In genomic region chrX:29090811-29091210, GRCh38 we compare ENCODE assay signal across 12 cellular contexts.
DNase-seq lines count a peak whose midpoint lies in the region; ATAC-seq and TF ChIP-seq lines count a peak whose summit lies in the region.
"Had no signal": no experiment of that assay in that cellular context is flagged by ENCODE, and none has a peak within 500 bp of the region (broad histone marks: within the 10 kb centered on the region; RNA-seq: fewer than 3 reads in every experiment).

No MANE protein-coding gene starts in this region.

- H3K36me3 ChIP-seq in SK-N-SH (replicated peaks in 1 of 2; ENCODE audit: control insufficient read depth in 1 of 2, insufficient read depth in 2 of 2, low read length in 1 of 2), result no peaks in the 10 kb centered on the region
- H3K36me3 ChIP-seq: BLaER1, upper lobe of left lung had no signal

- TF ChIP-seq RAD21 in SK-N-SH (IDR thresholded peaks at IDR 0.05; ENCODE audit: low read length), result peak; percentile 53

- peak; percentile 49 for TF ChIP-seq CTCF in SK-N-SH (IDR thresholded peaks at IDR 0.05)

- ATAC-seq in Right ventricle myocardium superior (ENCODE audit: poor library complexity) (peak; percentile 59), GM18909 (IDR thresholded peaks at IDR 0.05; ENCODE audit: poor library complexity, unreplicated experiment) (no peak)

- H3F3A ChIP-seq in SK-N-SH (replicated peaks; ENCODE audit: insufficient read depth), result no peaks in the 10 kb centered on the region

- intact Hi-C loops in Right ventricle myocardium superior (cut with DNase I) (loop anchor here (10.0 kb wide), 1 partner anchor 506 kb away; the partner anchor contains the start of gene IL1RAPL1), cardiac septum (cut with DNase I) (no loop called here)

- no peak overlapping the region for H3K9ac ChIP-seq in SK-N-SH
- H3K9ac ChIP-seq: BLaER1 had no signal

- H3K79me2 ChIP-seq in SK-N-SH (ENCODE audit: insufficient read depth), result no peaks in the 10 kb centered on the region

- no peak for DNase-seq in Right ventricle myocardium superior
- DNase-seq in cardiac septum (ENCODE audit: low spot score), result no peak
- DNase-seq in SK-N-SH, result no peak
- DNase-seq in glomerular endothelial cell (ENCODE audit: extremely low read depth, low read depth, low spot score), result peak; percentile 10
- DNase-seq in superior temporal gyrus (ENCODE audit: extremely low spot score), result peak; percentile 73
- no peak for DNase-seq in GM19240 (ENCODE audit: insufficient read length, low spot score)
- DNase-seq in D341Med (ENCODE audit: low spot score), result no peak
- DNase-seq: Karpas-422, upper lobe of left lung had no signal

- no peaks in the 10 kb centered on the region for H3K27me3 ChIP-seq in SK-N-SH (ENCODE audit: insufficient read depth)
- H3K27me3 ChIP-seq: BLaER1, upper lobe of left lung had no signal

- no peak overlapping the region; a peak in 1 of 4 replicates for H3K4me3 ChIP-seq in SK-N-SH (ENCODE audit: low read depth in 2 of 2, low read length in 1 of 2)
- H3K4me3 ChIP-seq: BLaER1, lung, upper lobe of left lung had no signal

- CTCF ChIA-PET in SK-N-SH (lab: Yijun Ruan, JAX), result no interaction called here

- no peaks in the 10 kb centered on the region for H3K9me2 ChIP-seq in SK-N-SH

- no peak overlapping the region for H2AFZ ChIP-seq in SK-N-SH (ENCODE audit: low read depth)

- POLR2A ChIA-PET in SK-N-SH (lab: Yijun Ruan, JAX), result no interaction called here

- H4K20me1 ChIP-seq in SK-N-SH (ENCODE audit: insufficient read depth), result no peaks in the 10 kb centered on the region
- H4K20me1 ChIP-seq: BLaER1 had no signal

- no peaks in the 10 kb centered on the region for H3K4me1 ChIP-seq in SK-N-SH (ENCODE audit: control insufficient read depth in 1 of 2, insufficient read depth in 2 of 2, low read depth in 1 of 2, low read length in 1 of 2)
- H3K4me1 ChIP-seq: BLaER1, upper lobe of left lung had no signal

- H3K9me3 ChIP-seq in SK-N-SH, result no peaks in the 10 kb centered on the region
- H3K9me3 ChIP-seq: BLaER1, upper lobe of left lung had no signal

- H3K27ac ChIP-seq in SK-N-SH (ENCODE audit: low read depth in 2 of 2, low read length in 1 of 2), result no peak overlapping the region
- H3K27ac ChIP-seq: BLaER1, upper lobe of left lung had no signal

- no peak for TF ChIP-seq EP300 in SK-N-SH (IDR thresholded peaks at IDR 0.05; ENCODE audit: borderline replicate concordance in 1 of 2, low read depth in 1 of 2, low read length in 1 of 2)

- H3K4me2 ChIP-seq in SK-N-SH, result no peak overlapping the region
- H3K4me2 ChIP-seq: BLaER1 had no signal

- 0% methylated on average over 2 of the region's 2 CpGs for WGBS in SK-N-SH (ENCODE audit: low lambda C conversion rate)

TF ChIP-seq in SK-N-SH, 30 proteins besides CTCF, POLR2A, EP300 and RAD21:
- TF ChIP-seq EZH2phosphoT487 (IDR thresholded peaks at IDR 0.05; ENCODE audit: borderline replicate concordance, low read depth) (no peak), ELF1 (IDR thresholded peaks at IDR 0.05) (no peak), GABPA (IDR thresholded peaks at IDR 0.05; ENCODE audit: low read depth) (no peak), USF2 (IDR thresholded peaks at IDR 0.05; ENCODE audit: borderline replicate concordance, low read depth, low read length) (no peak), TAF1 (IDR thresholded peaks at IDR 0.05; ENCODE audit: borderline replicate concordance, low read depth, low read length) (no peak), REST (IDR thresholded peaks at IDR 0.05; ENCODE audit: low read depth, low read length) (no peak), SIN3A (IDR thresholded peaks at IDR 0.05; ENCODE audit: borderline replicate concordance, low read depth, low read length) (no peak), GATA2 (CRISPR knock-in tag; IDR thresholded peaks at IDR 0.05) (no peak), POLR2AphosphoS5 (IDR thresholded peaks at IDR 0.05; ENCODE audit: low read depth, low read length) (no peak), NRF1 (IDR thresholded peaks at IDR 0.05; ENCODE audit: low read depth, low read length) (no peak), NFIC (IDR thresholded peaks at IDR 0.05; ENCODE audit: borderline replicate concordance) (no peak), YY1 (IDR thresholded peaks at IDR 0.05; ENCODE audit: low read depth) (no peak)

Comparison
In these comparisons a context has a peak if more than half of its experiments do, and no peak if none do; other contexts are left out.
1. DNase-seq: peak in glomerular endothelial cell (single experiment) and superior temporal gyrus (single experiment); none in Right ventricle myocardium superior (single experiment), cardiac septum (single experiment), SK-N-SH (single experiment), GM19240 (single experiment) and D341Med (single experiment).